ENCODE assay signal across 24 cellular contexts in genomic region chr19:43445426-43445825, GRCh38. TPM values are rescaled to one million over a fixed set of nuclear protein-coding genes. Genes with fewer than 3 reads are reported as not detected.
A peak's percentile ranks its signal among the peaks of the same experiment; 100 is the strongest.
DNase-seq lines count a peak whose midpoint lies in the region; ATAC-seq and TF ChIP-seq lines count a peak whose summit lies in the region.
"Had no signal": no experiment of that assay in that cellular context is flagged by ENCODE, and none has a peak within 500 bp of the region (broad histone marks: within the 10 kb centered on the region; RNA-seq: fewer than 3 reads in every experiment).

No MANE protein-coding gene starts in this region.

- H3K4me1 ChIP-seq in naive thymus-derived CD4-positive, alpha-beta T cell (ENCODE audit: control insufficient read depth in 2 of 2, insufficient read depth in 2 of 2, low read length in 2 of 2) = peaks cover 3 to 4% of the 10 kb centered on the region in 2 donors
- H3K4me1 ChIP-seq: A549, BE2C had no signal

- ATAC-seq in CD4-positive, alpha-beta T cell (ENCODE audit: poor library complexity) = no peak
- no peak for ATAC-seq in activated T-helper 17 cell treated with anti-CD3 and anti-CD28 coated beads, Interleukin-2, amount 50 U/mL, for 72 hours (replicated peaks)
- no peak for ATAC-seq in naive thymus-derived CD4-positive, alpha-beta T cell
- ATAC-seq: A549; CD8-positive, alpha-beta T cell; HCT116 had no signal

- no peak overlapping the region for H3K4me3 Mint-ChIP-seq in activated naive CD4-positive, alpha-beta T cell treated with anti-CD3 and anti-CD28 coated beads, Interleukin-2, amount 10 ng/mL, durations not matched to agents 7 days and 5 days
- no peak overlapping the region for H3K4me3 Mint-ChIP-seq in CD4-positive, alpha-beta T cell
- no peak overlapping the region for H3K4me3 Mint-ChIP-seq in activated T-helper 17 cell treated with anti-CD3 and anti-CD28 coated beads, Interleukin-2, amount 50 U/mL, for 72 hours
- H3K4me3 Mint-ChIP-seq in naive thymus-derived CD4-positive, alpha-beta T cell = no peak overlapping the region
- H3K4me3 Mint-ChIP-seq: CD14-positive monocyte; CD8-positive, alpha-beta T cell; H9 had no signal

- no peak overlapping the region for H3K27ac ChIP-seq in CD4-positive, alpha-beta T cell (ENCODE audit: low read depth, low read length)
- no peak overlapping the region for H3K27ac ChIP-seq in naive thymus-derived CD4-positive, alpha-beta T cell (ENCODE audit: low read depth, low read length)
- H3K27ac ChIP-seq in RWPE1 = no peak overlapping the region
- H3K27ac ChIP-seq: A549, GM23248 had no signal

- no peaks in the 10 kb centered on the region for H3K27me3 ChIP-seq in CD4-positive, alpha-beta T cell (ENCODE audit: control insufficient read depth, insufficient read depth, low read length)
- H3K27me3 ChIP-seq in naive thymus-derived CD4-positive, alpha-beta T cell (ENCODE audit: control insufficient read depth in 2 of 2, insufficient read depth in 2 of 2, low read length in 2 of 2) = no peaks in the 10 kb centered on the region
- H3K27me3 ChIP-seq: BE2C; BLaER1 treated with 17β-estradiol and CSF1 and Interleukin-3, amounts not matched to agents 10 nM and 100 nM had no signal

- intact Hi-C loops in CD4-positive, alpha-beta T cell (cut with DNase I, micrococcal nuclease) = loop anchor here in 1 of 2 experiments (5.0 kb wide), 1 partner anchor 57 kb away; the partner anchor contains the start of gene PHLDB3
- intact Hi-C loops in naive thymus-derived CD4-positive, alpha-beta T cell (cut with micrococcal nuclease) = loop anchor here in 1 of 2 donors (5.0 kb wide), 1 partner anchor 207 kb away; no protein-coding TSS in a partner anchor

- peak overlapping the region; percentile 4 for H3K27ac Mint-ChIP-seq in activated naive CD4-positive, alpha-beta T cell treated with anti-CD3 and anti-CD28 coated beads, Interleukin-2, amount 10 ng/mL, durations not matched to agents 7 days and 5 days
- H3K27ac Mint-ChIP-seq in CD4-positive, alpha-beta T cell = peak overlapping the region; percentile 19
- peak overlapping the region; percentile 28 for H3K27ac Mint-ChIP-seq in activated T-helper 17 cell treated with anti-CD3 and anti-CD28 coated beads, Interleukin-2, amount 50 U/mL, for 72 hours
- H3K27ac Mint-ChIP-seq in naive thymus-derived CD4-positive, alpha-beta T cell = peak overlapping the region; percentile 11 to 80 (median 68)
- H3K27ac Mint-ChIP-seq: CD8-positive, alpha-beta T cell; H9 had no signal

- CTCF ChIA-PET in activated naive CD4-positive, alpha-beta T cell treated with anti-CD3 and anti-CD28 coated beads, Interleukin-2, amount 10 ng/mL, durations not matched to agents 7 days and 5 days (lab: Charles Lee) = interaction anchor here (0.8 to 5.9 kb wide), 10 partner anchors 12 to 149 kb away, joined by 3 to 194 read pairs (median 3); partner anchors contain the start of gene PHLDB3
- CTCF ChIA-PET in CD4-positive, alpha-beta T cell (lab: Charles Lee) = interaction anchor here (0.6 to 5.1 kb wide), 5 partner anchors 13 to 149 kb away, joined by 3 to 96 read pairs (median 9); no protein-coding TSS in a partner anchor
- CTCF ChIA-PET in naive thymus-derived CD4-positive, alpha-beta T cell (lab: Charles Lee) = interaction anchor here (0.6 to 7.6 kb wide), 8 partner anchors 8 to 149 kb away, joined by 4 to 250 read pairs (median 6); no protein-coding TSS in a partner anchor
- CTCF ChIA-PET in RWPE1 (lab: Yijun Ruan, JAX) = interaction anchor here (0.7 to 6.0 kb wide), 2 partner anchors 13 to 74 kb away, joined by 3 to 63 read pairs; no protein-coding TSS in a partner anchor

- POLR2A ChIA-PET in CD4-positive, alpha-beta T cell (lab: Charles Lee) = interaction anchor here (1.6 to 2.7 kb wide), 2 partner anchors 18 to 73 kb away, joined by 7 to 67 read pairs; no protein-coding TSS in a partner anchor
- POLR2A ChIA-PET in naive thymus-derived CD4-positive, alpha-beta T cell (lab: Charles Lee) = interaction anchor here (1.2 to 3.5 kb wide), 3 partner anchors 12 to 87 kb away, joined by 5 to 23 read pairs (median 5); partner anchors contain the start of gene ZNF575
- POLR2A ChIA-PET in RWPE1 (lab: Yijun Ruan, JAX; ENCODE audit: low non-redundant PET) = no interaction called here

- H3K36me3 ChIP-seq in naive thymus-derived CD4-positive, alpha-beta T cell (ENCODE audit: control insufficient read depth in 2 of 3, insufficient read depth in 3 of 3, low read length in 3 of 3) = no peaks in the 10 kb centered on the region
- H3K36me3 ChIP-seq: BE2C; BLaER1 treated with 17β-estradiol and CSF1 and Interleukin-3, amounts not matched to agents 10 nM and 100 nM had no signal

- no peak overlapping the region for H3K4me3 ChIP-seq in naive thymus-derived CD4-positive, alpha-beta T cell (ENCODE audit: low read length)
- H3K4me3 ChIP-seq: A549; BLaER1 treated with 17β-estradiol and CSF1 and Interleukin-3, amounts not matched to agents 10 nM and 100 nM; GM23248 had no signal

- DNase-seq in activated naive CD4-positive, alpha-beta T cell treated with anti-CD3 and anti-CD28 coated beads, Interleukin-2, amount 10 ng/mL, durations not matched to agents 7 days and 5 days = no peak
- no peak for DNase-seq in activated naive CD4-positive, alpha-beta T cell treated with Interleukin-2 at 50 U/mL for 16 hours
- DNase-seq in CD4-positive, alpha-beta T cell = no peak
- DNase-seq in naive thymus-derived CD4-positive, alpha-beta T cell = no peak
- DNase-seq in foreskin melanocyte = no peak
- no peak for DNase-seq in NK-92 (lab: John Stamatoyannopoulos, UW; ENCODE audit: unreplicated experiment)
- DNase-seq in RWPE1 (ENCODE audit: low spot score) = no peak
- DNase-seq: 8988T; AML-193; BE2C; CD8-positive, alpha-beta T cell; DMS53; DMS79 treated with DMSO at 0.1 percent for 48 hours; GF-D8; GM23248; H9 had no signal

- H3K27me3 Mint-ChIP-seq in activated naive CD4-positive, alpha-beta T cell treated with anti-CD3 and anti-CD28 coated beads, Interleukin-2, amount 10 ng/mL, durations not matched to agents 7 days and 5 days = peaks cover 4% of the 10 kb centered on the region
- H3K27me3 Mint-ChIP-seq in CD4-positive, alpha-beta T cell = no peaks in the 10 kb centered on the region
- no peaks in the 10 kb centered on the region for H3K27me3 Mint-ChIP-seq in activated T-helper 17 cell treated with anti-CD3 and anti-CD28 coated beads, Interleukin-2, amount 50 U/mL, for 72 hours
- H3K27me3 Mint-ChIP-seq in naive thymus-derived CD4-positive, alpha-beta T cell = peaks cover 0 to 2% (median 0%) of the 10 kb centered on the region in 5 donors

- peaks cover 3% of the 10 kb centered on the region for H3K9me3 Mint-ChIP-seq in activated naive CD4-positive, alpha-beta T cell treated with anti-CD3 and anti-CD28 coated beads, Interleukin-2, amount 10 ng/mL, durations not matched to agents 7 days and 5 days
- H3K9me3 Mint-ChIP-seq in CD4-positive, alpha-beta T cell = no peaks in the 10 kb centered on the region
- no peaks in the 10 kb centered on the region for H3K9me3 Mint-ChIP-seq in activated T-helper 17 cell treated with anti-CD3 and anti-CD28 coated beads, Interleukin-2, amount 50 U/mL, for 72 hours
- peaks cover 0 to 2% (median 0%) of the 10 kb centered on the region in 11 donors for H3K9me3 Mint-ChIP-seq in naive thymus-derived CD4-positive, alpha-beta T cell
- H3K9me3 Mint-ChIP-seq: CD8-positive, alpha-beta T cell had no signal

- TF ChIP-seq CTCF in CD4-positive, alpha-beta T cell (IDR thresholded peaks at IDR 0.05) = no peak
- TF ChIP-seq CTCF in RWPE1 (conservative IDR thresholded peaks at IDR 0.05; ENCODE audit: low read depth) = no peak

- no peaks in the 10 kb centered on the region for H3K9me3 ChIP-seq in CD4-positive, alpha-beta T cell (ENCODE audit: control insufficient read depth, low read length)
- no peaks in the 10 kb centered on the region for H3K9me3 ChIP-seq in naive thymus-derived CD4-positive, alpha-beta T cell (ENCODE audit: control insufficient read depth in 2 of 3, low read length in 3 of 3)
- H3K9me3 ChIP-seq: A549; BE2C; BLaER1 treated with 17β-estradiol and CSF1 and Interleukin-3, amounts not matched to agents 10 nM and 100 nM had no signal

- peaks cover 3% of the 10 kb centered on the region for H3K36me3 Mint-ChIP-seq in activated naive CD4-positive, alpha-beta T cell treated with anti-CD3 and anti-CD28 coated beads, Interleukin-2, amount 10 ng/mL, durations not matched to agents 7 days and 5 days
- H3K36me3 Mint-ChIP-seq in CD4-positive, alpha-beta T cell (ENCODE audit: low read depth) = no peaks in the 10 kb centered on the region
- H3K36me3 Mint-ChIP-seq in activated T-helper 17 cell treated with anti-CD3 and anti-CD28 coated beads, Interleukin-2, amount 50 U/mL, for 72 hours (ENCODE audit: low read depth) = no peaks in the 10 kb centered on the region
- H3K36me3 Mint-ChIP-seq in naive thymus-derived CD4-positive, alpha-beta T cell = peaks cover 0 to 3% (median 0%) of the 10 kb centered on the region in 5 donors
- H3K36me3 Mint-ChIP-seq: CD14-positive monocyte; CD8-positive, alpha-beta T cell had no signal

- H3K4me1 Mint-ChIP-seq in activated naive CD4-positive, alpha-beta T cell treated with anti-CD3 and anti-CD28 coated beads, Interleukin-2, amount 10 ng/mL, durations not matched to agents 7 days and 5 days = peaks cover 45% of the 10 kb centered on the region
- peaks cover 38% of the 10 kb centered on the region for H3K4me1 Mint-ChIP-seq in CD4-positive, alpha-beta T cell (ENCODE audit: low read depth)
- peaks cover 9% of the 10 kb centered on the region for H3K4me1 Mint-ChIP-seq in activated T-helper 17 cell treated with anti-CD3 and anti-CD28 coated beads, Interleukin-2, amount 50 U/mL, for 72 hours
- peaks cover 22 to 54% (median 37%) of the 10 kb centered on the region in 7 donors for H3K4me1 Mint-ChIP-seq in naive thymus-derived CD4-positive, alpha-beta T cell

RNA-seq across cellular contexts. Expression of gene LYPD3, which starts 20.0 kb away (rescaled TPM):
- total RNA-seq in CD4-positive, alpha-beta T cell = 10 to 100 TPM; 35.6 to 37.3 TPM
- 1 to 10 TPM; 1.0 to 3.0 TPM for total RNA-seq in activated T-helper 17 cell treated with anti-CD3 and anti-CD28 coated beads, Interleukin-2, amount 50 U/mL, for 72 hours
- total RNA-seq in naive thymus-derived CD4-positive, alpha-beta T cell = 10 to 100 TPM in 1 of 5 experiments, 1 to 10 TPM in 4; 1.1 to 30.6 (median 6.1) TPM
- 1 to 10 TPM; 6.5 to 9.1 TPM for polyA plus RNA-seq in naive thymus-derived CD4-positive, alpha-beta T cell
- total RNA-seq: G401, GM23248 had no signal

RNA-seq across cellular contexts. Expression of gene TEX101, which starts 30.7 kb away (rescaled TPM):
- not detected for total RNA-seq in CD4-positive, alpha-beta T cell
- not detected for total RNA-seq in activated T-helper 17 cell treated with anti-CD3 and anti-CD28 coated beads, Interleukin-2, amount 50 U/mL, for 72 hours
- total RNA-seq in naive thymus-derived CD4-positive, alpha-beta T cell = 1 to 10 TPM in 1 of 5 experiments, not detected in 4; 1.1 TPM
- polyA plus RNA-seq in naive thymus-derived CD4-positive, alpha-beta T cell = not detected
- total RNA-seq: CD8-positive, alpha-beta T cell; Daoy; GM23248; H1; H9 had no signal
- polyA plus RNA-seq: A549, GM23248 had no signal

RNA-seq across cellular contexts. Expression of gene PHLDB3, which starts 59.1 kb away (rescaled TPM):
- 10 to 100 TPM; 75.1 to 77.4 TPM for total RNA-seq in CD4-positive, alpha-beta T cell
- total RNA-seq in activated T-helper 17 cell treated with anti-CD3 and anti-CD28 coated beads, Interleukin-2, amount 50 U/mL, for 72 hours = 10 to 100 TPM; 16.7 to 25.5 TPM
- 10 to 100 TPM; 24.5 to 98.8 (median 43.3) TPM for total RNA-seq in naive thymus-derived CD4-positive, alpha-beta T cell
- 1 to 10 TPM; 4.5 to 6.5 TPM for polyA plus RNA-seq in naive thymus-derived CD4-positive, alpha-beta T cell

Comparison
In these comparisons a context has a peak if more than half of its experiments do, and no peak if none do; other contexts are left out.
1. H3K27ac Mint-ChIP-seq: peak in every context shown above with its lines; median percentile 68 in naive thymus-derived CD4-positive, alpha-beta T cell; 28 in activated T-helper 17 cell treated with anti-CD3 and anti-CD28 coated beads, Interleukin-2, amount 50 U/mL, for 72 hours; 19 in CD4-positive, alpha-beta T cell; 4 in activated naive CD4-positive, alpha-beta T cell treated with anti-CD3 and anti-CD28 coated beads, Interleukin-2, amount 10 ng/mL, durations not matched to agents 7 days and 5 days.